ENCODE assay signal across 1 cellular context in the genomic region with DNA sequence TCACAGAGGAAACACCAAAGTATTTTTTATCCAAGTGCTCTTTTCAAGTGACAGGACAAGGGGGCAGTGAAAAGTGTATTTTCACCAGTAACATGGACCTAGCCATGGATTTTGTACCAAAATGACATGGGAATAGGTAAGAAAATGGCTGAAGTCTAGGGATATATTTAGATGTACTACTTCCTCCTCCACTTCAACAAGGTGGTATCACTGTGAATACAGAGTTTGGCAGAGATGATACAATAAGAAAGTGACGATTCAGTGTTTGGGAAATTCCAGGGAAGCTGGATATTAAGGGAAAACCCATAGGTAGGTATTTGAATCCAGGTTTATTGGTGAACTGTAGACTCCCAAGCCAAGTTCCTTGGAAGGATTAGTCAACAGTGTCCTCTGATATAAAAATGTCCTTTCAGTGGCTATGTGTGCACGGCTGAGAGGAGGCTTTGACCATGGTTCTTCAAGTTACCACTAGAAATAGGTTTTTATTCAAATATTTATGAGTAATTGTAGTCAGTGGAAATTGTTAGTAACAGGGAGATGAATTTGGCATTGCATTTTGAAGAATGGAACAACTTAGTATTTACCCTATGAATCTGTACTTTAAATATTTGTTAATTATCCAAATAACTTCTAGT.
A peak's percentile ranks its signal among the peaks of the same experiment; 100 is the strongest.
TF ChIP-seq lines count a peak whose summit lies in the region.

No MANE protein-coding gene starts in this region.

TF ChIP-seq in GM12878, 131 proteins besides CTCF, POLR2A, EP300 and RAD21:
- TF ChIP-seq IKZF1 (conservative IDR thresholded peaks at IDR 0.05): 0 out of 2 replicates have a peak, but pooled peaks have one; percentile 24
- TF ChIP-seq SP1 (IDR thresholded peaks at IDR 0.05; ENCODE audit: low read depth, low read length): no peak
- no peak for TF ChIP-seq RFX5 (IDR thresholded peaks at IDR 0.05; ENCODE audit: low read depth, low read length)
